21 cellular contexts compared by ENCODE assay signal in the genomic region with DNA sequence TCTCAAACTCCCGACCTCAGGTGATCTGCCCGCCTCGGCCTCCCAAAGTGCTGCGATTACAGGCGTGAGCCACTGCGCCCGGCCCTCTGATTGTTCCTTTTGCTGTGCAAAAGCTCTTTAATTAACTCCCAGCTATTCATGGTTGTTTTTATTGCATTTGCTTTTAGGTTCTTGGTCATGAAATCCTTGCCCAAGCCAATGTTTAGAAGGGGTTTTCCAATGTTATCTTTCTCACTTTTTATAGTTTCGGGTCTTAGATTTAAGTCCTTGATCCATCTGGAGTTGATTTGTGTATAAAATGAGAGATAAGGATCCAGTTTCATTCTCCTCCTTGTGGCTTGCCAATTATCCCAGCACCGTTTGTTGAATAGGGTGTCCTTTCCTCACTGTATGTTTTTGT. TPM values are rescaled to one million over a fixed set of nuclear protein-coding genes. Genes with fewer than 3 reads are reported as not detected.
DNase-seq lines count a peak whose midpoint lies in the region; ATAC-seq and TF ChIP-seq lines count a peak whose summit lies in the region.
"Had no signal": no experiment of that assay in that cellular context is flagged by ENCODE, and none has a peak within 500 bp of the region (broad histone marks: within the 10 kb centered on the region; RNA-seq: fewer than 3 reads in every experiment).

No MANE protein-coding gene starts in this region.

- no peaks in the 10 kb centered on the region for H3K4me1 Mint-ChIP-seq in endothelial cell (ENCODE audit: unreplicated experiment)

- peaks cover 11% of the 10 kb centered on the region for H3K9me3 Mint-ChIP-seq in endothelial cell (ENCODE audit: unreplicated experiment)

- H3K27ac ChIP-seq in C4-2B = peak overlapping the region; percentile 71

- no peak for ATAC-seq in HG02763 (IDR thresholded peaks at IDR 0.05; ENCODE audit: unreplicated experiment)
- ATAC-seq: CD8-positive, alpha-beta T cell; GM12878; GM23338; HCT116 had no signal

- peak; percentile 17 for DNase-seq in activated CD8-positive, alpha-beta memory T cell treated with anti-CD3 and anti-CD28 coated beads for 24 hours
- no peak for DNase-seq in activated CD8-positive, alpha-beta memory T cell treated with anti-CD3 and anti-CD28 coated beads, Interleukin-2, amount 50 U/mL, for 4 hours
- DNase-seq in EH (ENCODE audit: low read depth) (peak; percentile 36), endothelial cell (ENCODE audit: low spot score) (no peak), germinal center (ENCODE audit: low spot score) (no peak)
- DNase-seq: C1 segment of cervical spinal cord; Caco-2; CD4-positive, CD25-positive, alpha-beta regulatory T cell; CD8-positive, alpha-beta T cell; DMS153; DND-41; EL; GDM1; H9; HFFc6 had no signal

- no peak overlapping the region for H3K27ac Mint-ChIP-seq in endothelial cell (ENCODE audit: unreplicated experiment)
- H3K27ac Mint-ChIP-seq: CD8-positive, alpha-beta T cell; GM23338; H9; HFFc6 had no signal

- H3K4me3 Mint-ChIP-seq in endothelial cell (ENCODE audit: unreplicated experiment) = peak overlapping the region; percentile 11
- H3K4me3 Mint-ChIP-seq: CD4-positive, CD25-positive, alpha-beta regulatory T cell; CD8-positive, alpha-beta T cell; GM23338; H9; HFFc6 had no signal

- peaks cover 28% of the 10 kb centered on the region for H3K36me3 Mint-ChIP-seq in endothelial cell (ENCODE audit: low read depth, unreplicated experiment)
- H3K36me3 Mint-ChIP-seq: CD4-positive, CD25-positive, alpha-beta regulatory T cell; CD8-positive, alpha-beta T cell had no signal

- TF ChIP-seq CTCF in C4-2B (conservative IDR thresholded peaks at IDR 0.05) (no peak), endothelial cell (IDR thresholded peaks at IDR 0.05; ENCODE audit: unreplicated experiment) (no peak)

- peaks cover 12% of the 10 kb centered on the region for H3K27me3 Mint-ChIP-seq in endothelial cell (ENCODE audit: unreplicated experiment)

RNA-seq across cellular contexts. Expression of gene GRTP1, which starts 19.2 kb away (rescaled TPM):
- total RNA-seq in endothelial cell (ENCODE audit: unreplicated experiment) = 0.90 TPM
- total RNA-seq: A172; CD4-positive, CD25-positive, alpha-beta regulatory T cell; CD8-positive, alpha-beta T cell had no signal

Comparison
In these comparisons a context has a peak if more than half of its experiments do, and no peak if none do; other contexts are left out.
1. DNase-seq: peak in activated CD8-positive, alpha-beta memory T cell treated with anti-CD3 and anti-CD28 coated beads for 24 hours (single experiment) and EH (single experiment); none in activated CD8-positive, alpha-beta memory T cell treated with anti-CD3 and anti-CD28 coated beads, Interleukin-2, amount 50 U/mL, for 4 hours (single experiment), endothelial cell (single experiment) and germinal center (single experiment).